26 cellular contexts compared by ENCODE assay signal in the genomic region with DNA sequence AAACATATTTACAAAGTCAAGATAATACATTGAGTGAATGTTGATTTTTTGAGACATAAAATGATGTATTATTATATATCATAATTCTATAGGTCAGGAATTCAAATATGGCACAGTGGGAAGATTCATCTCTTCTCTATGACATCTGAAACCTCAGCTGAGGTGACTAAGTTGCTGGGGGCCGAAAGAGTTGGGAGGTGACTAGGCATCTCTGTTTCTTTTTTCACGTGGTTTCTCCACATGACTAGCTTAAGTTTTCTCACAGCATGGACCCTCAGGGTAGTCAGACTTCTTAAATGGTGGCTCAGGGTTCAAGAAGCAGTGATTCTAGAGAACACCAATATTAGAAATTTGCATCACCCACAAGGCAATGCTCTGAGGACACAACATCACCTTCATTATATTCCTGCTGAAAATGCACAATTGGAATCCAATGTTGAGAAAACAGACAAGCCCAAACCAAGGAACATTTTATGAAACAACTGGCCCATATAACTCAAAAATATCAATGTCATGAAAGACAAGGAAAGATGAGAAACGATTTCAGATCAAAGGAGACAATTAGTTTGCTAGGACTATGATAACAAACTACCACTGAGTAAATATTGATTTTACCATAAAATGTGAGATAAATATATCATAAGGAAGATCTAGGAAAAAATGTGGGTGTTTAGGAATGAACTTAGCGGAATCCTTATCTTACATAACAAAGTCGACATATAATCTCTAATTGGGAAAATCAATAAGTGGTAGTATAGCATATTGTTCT.
DNase-seq lines count a peak whose midpoint lies in the region; ATAC-seq, FAIRE-seq and TF ChIP-seq lines count a peak whose summit lies in the region.
"Had no signal": no experiment of that assay in that cellular context is flagged by ENCODE, and none has a peak within 500 bp of the region (broad histone marks: within the 10 kb centered on the region; RNA-seq: fewer than 3 reads in every experiment).

No MANE protein-coding gene starts in this region.

- H3K4me1 ChIP-seq in mammary epithelial cell (ENCODE audit: insufficient read depth, low read length) = peaks cover 23% of the 10 kb centered on the region
- no peaks in the 10 kb centered on the region for H3K4me1 ChIP-seq in breast epithelium

- DNase-seq in mammary epithelial cell = peak; percentile 43
- DNase-seq in breast epithelium (ENCODE audit: low spot score in 2 of 2) = no peak
- peak; percentile 42 for DNase-seq in M059J (ENCODE audit: low read depth)
- peak; percentile 55 for DNase-seq in bronchial epithelial cell (ENCODE audit: low read depth)
- DNase-seq in left colon = no peak
- no peak for DNase-seq in NCI-H2081 treated with DMSO at 0.1 percent for 48 hours (lab: John Stamatoyannopoulos, UW)
- DNase-seq: CD8-positive, alpha-beta memory T cell; DMS153; GF-D8; H7; HFFc6; Karpas-422; NCI-H1092 treated with DMSO at 0.1 percent for 48 hours; NCI-H1436 treated with DMSO at 0.1 percent for 48 hours; NCI-H187 treated with DMSO at 0.1 percent for 48 hours; NCI-H2107; NCI-H524; NCI-H748 treated with DMSO at 0.1 percent for 48 hours; Right ventricle myocardium superior; RPMI8226; T-helper 1 cell had no signal

- FAIRE-seq in bronchial epithelial cell (lab: Jason Lieb, UNC) = no peak
- FAIRE-seq: GM12891 had no signal

- TF ChIP-seq CTCF in mammary epithelial cell (conservative IDR thresholded peaks at IDR 0.05 in 1 of 2, IDR thresholded peaks at IDR 0.05 in 1 of 2; ENCODE audit: extremely low read depth in 1 of 2, insufficient read depth in 1 of 2, low read depth in 1 of 2, low read length in 2 of 2) = no peak
- no peak for TF ChIP-seq CTCF in breast epithelium (IDR thresholded peaks at IDR 0.05)
- no peak for TF ChIP-seq CTCF in bronchial epithelial cell (IDR thresholded peaks at IDR 0.05; ENCODE audit: insufficient read depth, low read length, severe bottlenecking)

- H3K79me2 ChIP-seq in mammary epithelial cell (ENCODE audit: insufficient read depth, low read length) = no peaks in the 10 kb centered on the region

- peak; percentile 33 for ATAC-seq in left colon
- ATAC-seq in HG02884 (IDR thresholded peaks at IDR 0.05; ENCODE audit: unreplicated experiment) = no peak
- ATAC-seq in GM21825 (IDR thresholded peaks at IDR 0.05; ENCODE audit: unreplicated experiment) = no peak

- H3K9ac ChIP-seq in mammary epithelial cell (ENCODE audit: insufficient read depth, low read length) = no peak overlapping the region

- peak overlapping the region; percentile 79 for H2AFZ ChIP-seq in mammary epithelial cell (ENCODE audit: low read depth, low read length)

- no peaks in the 10 kb centered on the region for H3K27me3 ChIP-seq in mammary epithelial cell (ENCODE audit: insufficient read depth, low read length)
- no peaks in the 10 kb centered on the region for H3K27me3 ChIP-seq in breast epithelium
- H3K27me3 ChIP-seq in bronchial epithelial cell (ENCODE audit: control insufficient read depth, insufficient read depth, low read length) = no peaks in the 10 kb centered on the region

- dilution Hi-C loops in mammary epithelial cell (cut with HindIII; ENCODE audit: low sequenced_read_pairs) = no loop called here

- no peak overlapping the region for H3K4me3 ChIP-seq in mammary epithelial cell (replicated peaks in 1 of 3; ENCODE audit: insufficient read depth in 1 of 3, low read depth in 2 of 3, low read length in 3 of 3)
- no peak overlapping the region for H3K4me3 ChIP-seq in breast epithelium
- H3K4me3 ChIP-seq in bronchial epithelial cell (ENCODE audit: low read depth, low read length) = no peak overlapping the region

- intact Hi-C loops in mammary epithelial cell (cut with micrococcal nuclease) (no loop called here), breast epithelium (cut with DNase I; ENCODE audit: low total_unique reads) (loop anchor here (5.0 kb wide), 1 partner anchor 138 kb away; no protein-coding TSS in a partner anchor), left colon (cut with DNase I, micrococcal nuclease) (no loop called here)

- H3K27ac ChIP-seq in mammary epithelial cell (ENCODE audit: insufficient read depth, low read depth, low read length) (no peak overlapping the region), breast epithelium (no peak overlapping the region)
- H3K27ac ChIP-seq: 22Rv1, C4-2B had no signal

- CTCF ChIA-PET in mammary epithelial cell (lab: Charles Lee; ENCODE audit: low non-redundant PET) = no interaction called here

- TF ChIP-seq POLR2A in breast epithelium (IDR thresholded peaks at IDR 0.05) = no peak

- H3K36me3 ChIP-seq in mammary epithelial cell (ENCODE audit: insufficient read depth, low read length) (no peaks in the 10 kb centered on the region), breast epithelium (no peaks in the 10 kb centered on the region), bronchial epithelial cell (ENCODE audit: control insufficient read depth, insufficient read depth, low read length) (no peaks in the 10 kb centered on the region)

- H3K4me2 ChIP-seq in mammary epithelial cell (ENCODE audit: insufficient read depth, low read depth, low read length) = no peak overlapping the region

- in situ Hi-C loops in mammary epithelial cell (cut with MboI; ENCODE audit: low sequenced_read_pairs in 2 of 2) = no loop called here

- 64% methylated on average over 5 of the region's 5 CpGs for WGBS in mammary epithelial cell (ENCODE audit: low coverage, missing lambda C conversion rate)

- H4K20me1 ChIP-seq in mammary epithelial cell (ENCODE audit: insufficient read depth, low read length) = no peaks in the 10 kb centered on the region

- BruUV-seq in mammary epithelial cell (replicated peaks; lab: Mats Ljungman, UMichigan) = no TSS peak

- H3K9me3 ChIP-seq in mammary epithelial cell (replicated peaks; ENCODE audit: insufficient read depth, low read length) = no peaks in the 10 kb centered on the region
- H3K9me3 ChIP-seq in breast epithelium = no peaks in the 10 kb centered on the region

Comparison
In these comparisons a context has a peak if more than half of its experiments do, and no peak if none do; other contexts are left out.
1. DNase-seq: peak in mammary epithelial cell (single experiment), M059J (single experiment) and bronchial epithelial cell (single experiment); none in breast epithelium (0 of 2), left colon (0 of 2) and NCI-H2081 treated with DMSO at 0.1 percent for 48 hours (single experiment).